8 cellular contexts compared by ENCODE assay signal in the genomic region with DNA sequence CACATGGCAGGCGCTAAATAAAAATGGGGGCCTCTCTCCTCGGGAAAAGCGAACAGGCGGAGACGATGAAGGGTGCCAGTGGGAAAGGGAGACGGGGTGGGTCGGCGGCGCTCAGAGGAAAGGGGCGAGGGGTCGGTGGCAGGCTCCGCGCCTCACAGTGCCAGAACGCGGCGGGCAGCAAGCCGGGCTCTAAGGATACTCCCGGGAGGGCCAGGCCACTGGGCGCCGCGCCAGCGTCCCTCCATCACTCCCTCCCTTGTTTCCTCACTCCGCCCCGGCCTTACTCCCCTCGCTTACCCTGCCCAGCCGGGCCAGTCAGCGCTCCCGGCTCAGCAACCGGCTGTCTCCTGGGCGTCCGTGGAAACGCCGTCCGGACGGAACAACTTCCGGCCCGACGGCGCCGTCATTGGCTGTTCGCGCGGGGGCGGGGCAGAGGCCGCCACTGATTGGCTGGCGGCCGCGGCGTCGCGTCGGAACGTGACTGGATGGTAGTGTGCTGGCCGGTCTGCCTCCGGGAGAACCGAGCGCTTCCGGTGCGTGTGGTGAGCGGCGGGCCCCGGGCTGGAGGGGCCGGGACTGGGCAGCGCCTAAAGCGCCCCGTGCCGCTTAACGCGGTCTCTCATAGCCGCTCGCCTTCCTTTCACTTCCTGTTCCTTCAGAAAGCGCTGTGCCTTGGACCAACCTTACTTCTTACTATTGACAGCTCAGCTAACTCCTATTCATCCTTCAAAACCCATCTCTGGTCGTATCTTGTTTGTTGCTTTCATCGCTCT. TPM values are rescaled to one million over a fixed set of nuclear protein-coding genes. Genes with fewer than 3 reads are reported as not detected.
DNase-seq lines count a peak whose midpoint lies in the region; ATAC-seq lines count a peak whose summit lies in the region.

A gene (plus strand): TSS at position 523 of the 773 bp plus-strand sequence.

- peak; percentile 78 for ATAC-seq in HG03439 (IDR thresholded peaks at IDR 0.05; ENCODE audit: unreplicated experiment)

- DNase-seq in Ammon's horn (ENCODE audit: low spot score) (peak; percentile 95), GM19238 (ENCODE audit: insufficient read length, low spot score) (peak; percentile 77), NCI-H510A (lab: John Stamatoyannopoulos, UW) (peak; percentile 87), cerebellum (ENCODE audit: low spot score) (peak; percentile 95), kidney tubule cell (ENCODE audit: low spot score) (peak; percentile 96)
- peak; percentile 87 for DNase-seq in activated CD4-positive, alpha-beta T cell treated with anti-CD3 and anti-CD28 coated beads for 1 hour
- peak; percentile 82 to 88 for DNase-seq in stimulated activated CD4-positive, alpha-beta T cell treated with anti-CD3 and anti-CD28 coated beads, Interleukin-1b, Interleukin-23, amount 100 ng/mL, for 1 hour (ENCODE audit: low read depth in 2 of 2)

RNA-seq across cellular contexts. Expression of the gene that starts here (rescaled TPM):
- total RNA-seq in cerebellum: 7.3 TPM

Comparison
In these comparisons a context has a peak if more than half of its experiments do, and no peak if none do; other contexts are left out.
1. Peak in every context shown above with its lines: DNase-seq and ATAC-seq.